ENCODE assay signal across 8 cellular contexts in genomic region chr1:228102791-228103620, GRCh38. TPM values are rescaled to one million over a fixed set of nuclear protein-coding genes. Genes with fewer than 3 reads are reported as not detected.
DNase-seq lines count a peak whose midpoint lies in the region; ATAC-seq and TF ChIP-seq lines count a peak whose summit lies in the region.

Gene C1orf35, minus strand, starts transcription at chr1:228103325. Its CDS starts 98 bp downstream, at chr1:228103227.

- peak within 1 kb of the TSS; percentile 83 for H3K4me3 ChIP-seq in lung

- H3K4me1 ChIP-seq in lung (ENCODE audit: control insufficient read depth in 2 of 2, insufficient read depth in 2 of 2, low read length in 2 of 2), result peaks cover 2 to 6% of the 10 kb centered on the region in 2 donors

- DNase-seq in COLO668 (lab: John Stamatoyannopoulos, UW; ENCODE audit: unreplicated experiment), result peak; percentile 97
- peak; percentile 89 for DNase-seq in HT-29 (ENCODE audit: low spot score)
- DNase-seq in NK-92 treated with Interleukin-12 subunit alpha and Interleukin-12 subunit beta, amount 100 ng/mL, for 24 hours (lab: John Stamatoyannopoulos, UW), result peak; percentile 90
- DNase-seq in activated CD8-positive, alpha-beta memory T cell treated with anti-CD3 and anti-CD28 coated beads for 1 hour (ENCODE audit: extremely low read depth in 1 of 2, low read depth in 1 of 2), result peak; percentile 82 to 91
- DNase-seq in effector CD4-positive, alpha-beta T cell, result peak; percentile 93
- DNase-seq in lung (ENCODE audit: low spot score), result peak; percentile 93
- DNase-seq in stimulated activated CD4-positive, alpha-beta T cell treated with anti-CD3 and anti-CD28 coated beads, TNF-alpha, amount 100 ng/mL, for 4 hours (ENCODE audit: low read depth in 3 of 3), result peak; percentile 90 to 92 (median 91)

- ATAC-seq in GM21360 (IDR thresholded peaks at IDR 0.05; ENCODE audit: unreplicated experiment) (peak; percentile 62), lung (ENCODE audit: insufficient read depth, low FRiP score) (peak; percentile 79)

- H3K36me3 ChIP-seq in lung (ENCODE audit: control insufficient read depth in 2 of 2, insufficient read depth in 2 of 2, low read length in 2 of 2), result peaks cover 9 to 38% of the 10 kb centered on the region in 2 donors

- H3K9me3 ChIP-seq in lung (ENCODE audit: control insufficient read depth in 2 of 2, insufficient read depth in 1 of 2, low read length in 1 of 2), result no peaks in the 10 kb centered on the region

- WGBS in lung, 2 donors, result 0% methylated on average over 94 to 104 of the region's 104 CpGs

- TF ChIP-seq CTCF in lung (IDR thresholded peaks at IDR 0.05; ENCODE audit: control extremely low read depth, extremely low read depth), result no peak

- H3K27me3 ChIP-seq in lung (ENCODE audit: control insufficient read depth, insufficient read depth), result no peaks in the 10 kb centered on the region

- peak within 1 kb of the TSS; percentile 71 to 94 for H3K27ac ChIP-seq in lung (ENCODE audit: low read depth in 1 of 2, low read length in 1 of 2)

RNA-seq across cellular contexts. Expression of gene C1orf35, which starts in this region (rescaled TPM):
- 30.3 and 38.4 TPM in 2 replicates for total RNA-seq in HT-29 (2014; rRNA removed; shearing (Covaris generic))
- 10 to 100 TPM in 1 of 2 donors, 1 to 10 TPM in 1; 9.1 to 16.3 TPM for total RNA-seq in lung
- polyA plus RNA-seq in lung, result 10 to 100 TPM; 13.7 to 19.9 TPM

Comparison
In these comparisons a context has a peak if more than half of its experiments do, and no peak if none do; other contexts are left out.
1. Peak in every context shown above with its lines: DNase-seq, ATAC-seq, H3K4me3 ChIP-seq and H3K27ac ChIP-seq.